Comparison of ENCODE assay signal across 15 cellular contexts in the genomic region with DNA sequence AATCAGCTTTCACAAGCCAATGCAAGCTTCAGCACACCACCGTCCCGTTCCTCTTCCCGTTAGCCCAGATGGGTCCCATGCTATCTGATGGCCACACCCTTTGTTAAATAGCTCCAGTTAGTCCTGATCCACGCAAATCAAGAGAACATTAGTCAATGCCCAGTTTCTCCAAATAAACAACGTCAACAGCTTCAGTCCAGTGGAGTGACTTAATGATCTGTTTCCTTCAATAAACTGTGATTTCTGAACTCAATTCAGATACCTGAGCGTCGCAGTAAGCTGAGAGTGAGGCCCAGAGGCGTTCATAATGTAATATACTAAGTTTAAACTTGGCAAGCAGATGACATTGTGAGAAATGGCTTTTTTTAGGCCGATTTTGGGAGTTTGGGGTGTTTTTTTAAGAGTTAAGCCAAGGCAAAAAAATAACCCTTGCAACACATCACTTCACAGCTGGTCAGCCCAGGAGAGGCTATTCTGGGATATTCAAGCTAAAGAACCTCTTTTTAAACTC.
A peak's percentile ranks its signal among the peaks of the same experiment; 100 is the strongest.
DNase-seq lines count a peak whose midpoint lies in the region; ATAC-seq, FAIRE-seq and TF ChIP-seq lines count a peak whose summit lies in the region.
"Had no signal": no experiment of that assay in that cellular context is flagged by ENCODE, and none has a peak within 500 bp of the region (broad histone marks: within the 10 kb centered on the region; RNA-seq: fewer than 3 reads in every experiment).

No MANE protein-coding gene starts in this region.

- H4K20me1 ChIP-seq in Karpas-422 (ENCODE audit: insufficient read depth, low read depth, low read length): no peaks in the 10 kb centered on the region

- no peaks in the 10 kb centered on the region for H3K36me3 Mint-ChIP-seq in CD4-positive, alpha-beta T cell (ENCODE audit: low read depth)
- peaks cover 8% of the 10 kb centered on the region for H3K36me3 Mint-ChIP-seq in central memory CD8-positive, alpha-beta T cell (ENCODE audit: insufficient read depth)

- TF ChIP-seq POLR2A in stomach (IDR thresholded peaks at IDR 0.05): no peak

- CTCF ChIA-PET in CD4-positive, alpha-beta T cell (lab: Charles Lee): no interaction called here

- no peak for ATAC-seq in CD4-positive, alpha-beta T cell (ENCODE audit: poor library complexity)
- ATAC-seq in central memory CD8-positive, alpha-beta T cell (replicated peaks; ENCODE audit: extremely low read depth, poor library complexity, severe bottlenecking): no peak
- ATAC-seq: activated T-cell treated with anti-CD3 and anti-CD28 coated beads, Interleukin-2, amount 50 U/mL, for 72 hours had no signal

- no peaks in the 10 kb centered on the region for H3K9me3 ChIP-seq in CD4-positive, alpha-beta T cell (ENCODE audit: control insufficient read depth, low read length)
- H3K9me3 ChIP-seq in stomach: no peaks in the 10 kb centered on the region
- H3K9me3 ChIP-seq in Karpas-422 (ENCODE audit: low read length): no peaks in the 10 kb centered on the region

- H2AFZ ChIP-seq in Karpas-422 (ENCODE audit: low read length): no peak overlapping the region
- H2AFZ ChIP-seq: neural progenitor cell had no signal

- peaks cover 58% of the 10 kb centered on the region for H3K4me1 Mint-ChIP-seq in CD4-positive, alpha-beta T cell (ENCODE audit: low read depth)
- peaks cover 44% of the 10 kb centered on the region for H3K4me1 Mint-ChIP-seq in central memory CD8-positive, alpha-beta T cell

- intact Hi-C loops in CD4-positive, alpha-beta T cell (cut with DNase I, micrococcal nuclease): loop anchor here in 1 of 2 experiments (10.0 kb wide), 2 partner anchors 56 to 416 kb away; no protein-coding TSS in a partner anchor
- intact Hi-C loops in stomach (cut with DNase I; ENCODE audit: low total_unique reads): no loop called here

- no peaks in the 10 kb centered on the region for H3K79me2 ChIP-seq in Karpas-422 (ENCODE audit: low read length)

- H3K36me3 ChIP-seq in stomach: no peaks in the 10 kb centered on the region
- no peaks in the 10 kb centered on the region for H3K36me3 ChIP-seq in Karpas-422 (ENCODE audit: insufficient read depth, low read length)
- H3K36me3 ChIP-seq: neural progenitor cell had no signal

- no peak overlapping the region for H3K4me3 Mint-ChIP-seq in CD4-positive, alpha-beta T cell
- H3K4me3 Mint-ChIP-seq in central memory CD8-positive, alpha-beta T cell: no peak overlapping the region
- H3K4me3 Mint-ChIP-seq: activated T-cell treated with anti-CD3 and anti-CD28 coated beads, Interleukin-2, amount 50 U/mL, for 72 hours; neural progenitor cell had no signal

- H3K27me3 Mint-ChIP-seq in CD4-positive, alpha-beta T cell: no peaks in the 10 kb centered on the region
- H3K27me3 Mint-ChIP-seq in central memory CD8-positive, alpha-beta T cell: no peaks in the 10 kb centered on the region

- no peak for TF ChIP-seq CTCF in CD4-positive, alpha-beta T cell (IDR thresholded peaks at IDR 0.05)
- no peak for TF ChIP-seq CTCF in stomach (IDR thresholded peaks at IDR 0.05)
- no peak for TF ChIP-seq CTCF in D721Med (IDR thresholded peaks at IDR 0.05; ENCODE audit: insufficient read depth, missing control alignments)

- H3K9ac ChIP-seq in Karpas-422 (ENCODE audit: low read length): no peak overlapping the region
- H3K9ac ChIP-seq: neural progenitor cell had no signal

- H3K4me3 ChIP-seq in stomach (no peak overlapping the region), Karpas-422 (ENCODE audit: low read length) (no peak overlapping the region)
- H3K4me3 ChIP-seq: neural progenitor cell had no signal

- POLR2A ChIA-PET in CD4-positive, alpha-beta T cell (lab: Charles Lee): interaction anchor here (1.0 to 1.1 kb wide), 2 partner anchors 9 to 101 kb away, joined by 3 to 4 read pairs; no protein-coding TSS in a partner anchor

- H3K27ac ChIP-seq in CD4-positive, alpha-beta T cell (ENCODE audit: low read depth, low read length): no peak overlapping the region
- H3K27ac ChIP-seq in stomach: peak overlapping the region in 4 of 5 donors; percentile 70 to 82 (median 76)
- H3K27ac ChIP-seq in Karpas-422 (ENCODE audit: low read length): no peak overlapping the region
- H3K27ac ChIP-seq: neural progenitor cell had no signal

- no peak for DNase-seq in CD4-positive, alpha-beta T cell
- DNase-seq in central memory CD8-positive, alpha-beta T cell (ENCODE audit: low spot score in 2 of 2): no peak
- DNase-seq in left kidney (ENCODE audit: low read depth, low spot score) (peak; percentile 23), stomach (no peak), GM19240 (ENCODE audit: insufficient read length, low spot score) (no peak), Karpas-422 (no peak), D721Med (ENCODE audit: insufficient read length, low spot score) (no peak), foreskin melanocyte (no peak)
- DNase-seq: activated T-cell treated with anti-CD3 and anti-CD28 coated beads, Interleukin-2, amount 50 U/mL, for 72 hours; Calu3; cerebellar nuclear complex; NCI-H2029 treated with DMSO at 0.1 percent for 48 hours; stimulated activated CD4-positive, alpha-beta T cell treated with anti-CD3 and anti-CD28 coated beads, Interleukin-2, amount 100 ng/mL, for 48 hours; T1000 had no signal

- FAIRE-seq in D721Med (lab: Jason Lieb, UNC): no peak

- no peaks in the 10 kb centered on the region for H3K9me2 ChIP-seq in Karpas-422 (replicated peaks; ENCODE audit: insufficient read depth, low read length)

- H3K9me3 Mint-ChIP-seq in CD4-positive, alpha-beta T cell: no peaks in the 10 kb centered on the region
- H3K9me3 Mint-ChIP-seq in central memory CD8-positive, alpha-beta T cell: no peaks in the 10 kb centered on the region
- H3K9me3 Mint-ChIP-seq: activated T-cell treated with anti-CD3 and anti-CD28 coated beads, Interleukin-2, amount 50 U/mL, for 72 hours had no signal

- H3K27ac Mint-ChIP-seq in CD4-positive, alpha-beta T cell: peak overlapping the region; percentile 94
- peak overlapping the region; percentile 61 for H3K27ac Mint-ChIP-seq in central memory CD8-positive, alpha-beta T cell (ENCODE audit: low read depth)
- H3K27ac Mint-ChIP-seq: activated T-cell treated with anti-CD3 and anti-CD28 coated beads, Interleukin-2, amount 50 U/mL, for 72 hours had no signal

- no peak for TF ChIP-seq EP300 in stomach (IDR thresholded peaks at IDR 0.05)

- WGBS in stomach, 5 donors: 53 to 64% (median 57%) methylated on average over 9 of the region's 9 CpGs

- peaks cover 44 to 92% (median 74%) of the 10 kb centered on the region in 4 donors for H3K4me1 ChIP-seq in stomach
- peaks cover 63% of the 10 kb centered on the region for H3K4me1 ChIP-seq in Karpas-422 (ENCODE audit: low read length)

- H3K27me3 ChIP-seq in CD4-positive, alpha-beta T cell (ENCODE audit: control insufficient read depth, insufficient read depth, low read length): no peaks in the 10 kb centered on the region
- H3K27me3 ChIP-seq in stomach (no peaks in the 10 kb centered on the region), Karpas-422 (ENCODE audit: low read length) (no peaks in the 10 kb centered on the region)
- H3K27me3 ChIP-seq: neural progenitor cell had no signal

- no peak overlapping the region for H3K4me2 ChIP-seq in Karpas-422 (ENCODE audit: low read depth, low read length, poor library complexity, severe bottlenecking)
- H3K4me2 ChIP-seq: neural progenitor cell had no signal

Comparison
In these comparisons a context has a peak if more than half of its experiments do, and no peak if none do; other contexts are left out.
1. H3K27ac ChIP-seq: peak in stomach (4 of 5); none in CD4-positive, alpha-beta T cell (single experiment) and Karpas-422 (single experiment).